24 cellular contexts compared by ENCODE assay signal in genomic region chr15:92120082-92120481, GRCh38.
"Had no signal": no experiment of that assay in that cellular context is flagged by ENCODE, and none has a peak within 500 bp of the region (broad histone marks: within the 10 kb centered on the region; RNA-seq: fewer than 3 reads in every experiment).

No MANE protein-coding gene starts in this region.

- H3K27me3 ChIP-seq: colonic mucosa, foreskin keratinocyte, left lung, transverse colon, vagina had no signal

- H3K9me3 Mint-ChIP-seq: activated naive CD8-positive, alpha-beta T cell treated with anti-CD3 and anti-CD28 coated beads for 36 hours; activated T-helper 17 cell treated with anti-CD3 and anti-CD28 coated beads, Interleukin-2, amount 50 U/mL, for 72 hours had no signal

- H3K4me1 ChIP-seq: colonic mucosa, foreskin keratinocyte, left lung had no signal

- H3K4me3 Mint-ChIP-seq: activated B cell treated with CpG ODN at 0.5 μM for 24 hours; activated CD4-positive, alpha-beta memory T cell treated with anti-CD3 and anti-CD28 coated beads, Interleukin-2, amount 10 ng/mL, durations not matched to agents 7 days and 5 days; activated CD8-positive, alpha-beta memory T cell treated with anti-CD3 and anti-CD28 coated beads, Interleukin-2, amount 10 ng/mL, durations not matched to agents 7 days and 5 days; activated naive CD8-positive, alpha-beta T cell treated with anti-CD3 and anti-CD28 coated beads for 36 hours; activated T-helper 17 cell treated with anti-CD3 and anti-CD28 coated beads, Interleukin-2, amount 50 U/mL, for 72 hours; brain; neural crest cell; stimulated activated naive CD8-positive, alpha-beta T cell treated with anti-CD3 and anti-CD28 coated beads, Interleukin-15, Interleukin-2, amounts not matched to agents 100 ng/mL and 50 ng/mL, for 24 hours; T-cell had no signal

- H3K4me1 Mint-ChIP-seq: activated B cell treated with CpG ODN at 0.5 μM for 24 hours; activated naive CD8-positive, alpha-beta T cell treated with anti-CD3 and anti-CD28 coated beads for 36 hours; T-cell had no signal

- H3K27ac Mint-ChIP-seq: activated B cell treated with CpG ODN at 0.5 μM for 24 hours; activated CD4-positive, alpha-beta memory T cell treated with anti-CD3 and anti-CD28 coated beads, Interleukin-2, amount 10 ng/mL, durations not matched to agents 7 days and 5 days; activated CD8-positive, alpha-beta memory T cell treated with anti-CD3 and anti-CD28 coated beads, Interleukin-2, amount 10 ng/mL, durations not matched to agents 7 days and 5 days; activated naive CD8-positive, alpha-beta T cell treated with anti-CD3 and anti-CD28 coated beads for 36 hours; brain; stimulated activated naive CD8-positive, alpha-beta T cell treated with anti-CD3 and anti-CD28 coated beads, Interleukin-15, Interleukin-2, amounts not matched to agents 100 ng/mL and 50 ng/mL, for 24 hours; T-cell had no signal

- H3K4me3 ChIP-seq: colonic mucosa, left lung, skin epidermis, transverse colon, vagina had no signal

- H3K27ac ChIP-seq: colonic mucosa, foreskin keratinocyte, left lung, skin epidermis, transverse colon, vagina had no signal

- DNase-seq: activated B cell treated with CpG ODN at 0.5 μM for 24 hours; activated CD4-positive, alpha-beta memory T cell treated with anti-CD3 and anti-CD28 coated beads, Interleukin-2, amount 10 ng/mL, durations not matched to agents 7 days and 5 days; activated CD4-positive, alpha-beta T cell treated with anti-CD3 and anti-CD28 coated beads for 48 hours; activated CD8-positive, alpha-beta memory T cell treated with anti-CD3 and anti-CD28 coated beads, Interleukin-2, amount 10 ng/mL, durations not matched to agents 7 days and 5 days; activated naive CD4-positive, alpha-beta T cell; activated naive CD8-positive, alpha-beta T cell treated with anti-CD3 and anti-CD28 coated beads for 36 hours; activated T-cell treated with anti-CD3 and anti-CD28 coated beads, Interleukin-2, amount 50 U/mL, for 1 hour; amygdala; central memory CD4-positive, alpha-beta T cell; colonic mucosa; erythroblast; foreskin keratinocyte; glutamatergic neuron; hypothalamus; left lung; T-cell; transverse colon had no signal

- H3K9me3 ChIP-seq: colonic mucosa, left lung, transverse colon, vagina had no signal

- H3K27me3 Mint-ChIP-seq: activated CD4-positive, alpha-beta memory T cell treated with anti-CD3 and anti-CD28 coated beads, Interleukin-2, amount 10 ng/mL, durations not matched to agents 7 days and 5 days; activated CD8-positive, alpha-beta memory T cell treated with anti-CD3 and anti-CD28 coated beads, Interleukin-2, amount 10 ng/mL, durations not matched to agents 7 days and 5 days; activated naive CD8-positive, alpha-beta T cell treated with anti-CD3 and anti-CD28 coated beads for 36 hours; activated T-helper 17 cell treated with anti-CD3 and anti-CD28 coated beads, Interleukin-2, amount 50 U/mL, for 72 hours; brain; progenitor cell of endocrine pancreas; stimulated activated naive CD8-positive, alpha-beta T cell treated with anti-CD3 and anti-CD28 coated beads, Interleukin-15, Interleukin-2, amounts not matched to agents 100 ng/mL and 50 ng/mL, for 24 hours; T-cell had no signal

- ATAC-seq: activated CD8-positive, alpha-beta memory T cell treated with anti-CD3 and anti-CD28 coated beads, Interleukin-2, amount 10 ng/mL, durations not matched to agents 7 days and 5 days; activated T-helper 17 cell treated with anti-CD3 and anti-CD28 coated beads, Interleukin-2, amount 50 U/mL, for 72 hours; foreskin keratinocyte; T-cell had no signal

- H3K36me3 ChIP-seq: colonic mucosa, transverse colon had no signal
